ENCODE assay signal across 1 cellular context in the genomic region with DNA sequence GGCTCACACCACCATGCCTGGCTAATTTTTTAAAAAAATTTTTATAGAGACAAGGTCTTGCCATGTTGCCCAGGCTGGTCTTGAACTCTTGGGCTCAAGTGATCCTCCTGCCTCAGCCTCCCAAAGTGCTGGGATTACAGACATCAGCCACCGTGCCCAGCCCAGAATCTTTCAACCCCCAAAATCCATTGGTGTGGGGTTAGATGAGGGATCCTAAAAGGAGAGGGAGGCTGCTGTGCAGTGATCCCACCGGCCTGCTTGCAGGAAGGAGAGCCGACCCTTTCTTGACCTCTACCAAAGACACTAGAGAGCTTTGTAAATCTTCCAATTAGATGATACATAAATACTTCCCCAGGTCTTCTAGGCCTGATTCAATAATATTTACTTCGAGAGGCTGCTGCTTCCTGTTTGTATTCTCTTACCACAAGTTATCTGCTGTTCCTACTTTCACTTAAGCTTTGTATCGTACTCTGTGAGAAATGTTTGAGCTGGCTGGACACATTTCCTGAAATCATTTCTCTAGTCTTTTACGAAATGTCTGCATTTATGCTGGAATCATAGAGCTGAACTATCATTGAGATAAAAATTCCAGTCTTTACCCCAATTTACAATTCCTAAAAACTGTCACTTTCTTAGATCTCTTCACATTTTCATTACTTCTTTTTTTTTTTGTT.
TF ChIP-seq lines count a peak whose summit lies in the region.

No MANE protein-coding gene starts in this region.

TF ChIP-seq in HepG2, 621 proteins besides CTCF, POLR2A, EP300 and RAD21 (continued from another document):
- TF ChIP-seq PRDM10 (CRISPR knock-in tag; IDR thresholded peaks at IDR 0.05; ENCODE audit: low read depth), result no peak
- peak in 1 of 2 experiments; percentile 56; a peak in 1 of 4 replicates for TF ChIP-seq KLF16 (CRISPR knock-in tag; IDR thresholded peaks at IDR 0.05)
- peak; percentile 39; the same call in 1 of the 2 replicates for TF ChIP-seq NR2F6 (IDR thresholded peaks at IDR 0.05)
- TF ChIP-seq NR2F6 (CRISPR knock-in tag; IDR thresholded peaks at IDR 0.05), result peak; percentile 72
- no peak for TF ChIP-seq FOSL1 (CRISPR knock-in tag; IDR thresholded peaks at IDR 0.05; ENCODE audit: borderline replicate concordance)
- TF ChIP-seq RERE (CRISPR knock-in tag; IDR thresholded peaks at IDR 0.05; ENCODE audit: low read depth), result no peak
- no peak for TF ChIP-seq NCOR1 (IDR thresholded peaks at IDR 0.05; ENCODE audit: borderline replicate concordance, low read length)
- TF ChIP-seq, protein P1, sequence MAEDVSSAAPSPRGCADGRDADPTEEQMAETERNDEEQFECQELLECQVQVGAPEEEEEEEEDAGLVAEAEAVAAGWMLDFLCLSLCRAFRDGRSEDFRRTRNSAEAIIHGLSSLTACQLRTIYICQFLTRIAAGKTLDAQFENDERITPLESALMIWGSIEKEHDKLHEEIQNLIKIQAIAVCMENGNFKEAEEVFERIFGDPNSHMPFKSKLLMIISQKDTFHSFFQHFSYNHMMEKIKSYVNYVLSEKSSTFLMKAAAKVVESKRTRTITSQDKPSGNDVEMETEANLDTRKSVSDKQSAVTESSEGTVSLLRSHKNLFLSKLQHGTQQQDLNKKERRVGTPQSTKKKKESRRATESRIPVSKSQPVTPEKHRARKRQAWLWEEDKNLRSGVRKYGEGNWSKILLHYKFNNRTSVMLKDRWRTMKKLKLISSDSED (CRISPR knock-in tag; IDR thresholded peaks at IDR 0.05), result no peak
- TF ChIP-seq ZBTB25 (CRISPR knock-in tag; IDR thresholded peaks at IDR 0.05), result no peak
- TF ChIP-seq ELF1 (CRISPR knock-in tag; IDR thresholded peaks at IDR 0.05), result 0 out of 2 replicates have a peak, but pooled peaks have one; percentile 36
- TF ChIP-seq ZNF264 (CRISPR knock-in tag; IDR thresholded peaks at IDR 0.05), result no peak
- TF ChIP-seq CREM (IDR thresholded peaks at IDR 0.05), result peak; percentile 26; the same call in 1 of the 2 replicates
- TF ChIP-seq CREM (CRISPR knock-in tag; IDR thresholded peaks at IDR 0.05), result no peak
- TF ChIP-seq SMC3 (IDR thresholded peaks at IDR 0.05; ENCODE audit: low read length), result no peak
- 0 out of 2 replicates have a peak, but pooled peaks have one; percentile 21 for TF ChIP-seq IRF2 (CRISPR knock-in tag; IDR thresholded peaks at IDR 0.05)
- no peak for TF ChIP-seq ZNF713 (CRISPR knock-in tag; IDR thresholded peaks at IDR 0.05)
- TF ChIP-seq ZNF256 (CRISPR knock-in tag; conservative IDR thresholded peaks at IDR 0.05), result no peak
- peak; percentile 85 for TF ChIP-seq ELF3 (CRISPR knock-in tag; IDR thresholded peaks at IDR 0.05)
- no peak for TF ChIP-seq SRSF4 (IDR thresholded peaks at IDR 0.05; ENCODE audit: low read depth, low read length, poor library complexity, severe bottlenecking)
- TF ChIP-seq MBD4 (IDR thresholded peaks at IDR 0.05; ENCODE audit: borderline replicate concordance, low read length), result no peak
- no peak for TF ChIP-seq ZNF703 (CRISPR knock-in tag; IDR thresholded peaks at IDR 0.05; ENCODE audit: borderline replicate concordance)
- TF ChIP-seq, protein P2, sequence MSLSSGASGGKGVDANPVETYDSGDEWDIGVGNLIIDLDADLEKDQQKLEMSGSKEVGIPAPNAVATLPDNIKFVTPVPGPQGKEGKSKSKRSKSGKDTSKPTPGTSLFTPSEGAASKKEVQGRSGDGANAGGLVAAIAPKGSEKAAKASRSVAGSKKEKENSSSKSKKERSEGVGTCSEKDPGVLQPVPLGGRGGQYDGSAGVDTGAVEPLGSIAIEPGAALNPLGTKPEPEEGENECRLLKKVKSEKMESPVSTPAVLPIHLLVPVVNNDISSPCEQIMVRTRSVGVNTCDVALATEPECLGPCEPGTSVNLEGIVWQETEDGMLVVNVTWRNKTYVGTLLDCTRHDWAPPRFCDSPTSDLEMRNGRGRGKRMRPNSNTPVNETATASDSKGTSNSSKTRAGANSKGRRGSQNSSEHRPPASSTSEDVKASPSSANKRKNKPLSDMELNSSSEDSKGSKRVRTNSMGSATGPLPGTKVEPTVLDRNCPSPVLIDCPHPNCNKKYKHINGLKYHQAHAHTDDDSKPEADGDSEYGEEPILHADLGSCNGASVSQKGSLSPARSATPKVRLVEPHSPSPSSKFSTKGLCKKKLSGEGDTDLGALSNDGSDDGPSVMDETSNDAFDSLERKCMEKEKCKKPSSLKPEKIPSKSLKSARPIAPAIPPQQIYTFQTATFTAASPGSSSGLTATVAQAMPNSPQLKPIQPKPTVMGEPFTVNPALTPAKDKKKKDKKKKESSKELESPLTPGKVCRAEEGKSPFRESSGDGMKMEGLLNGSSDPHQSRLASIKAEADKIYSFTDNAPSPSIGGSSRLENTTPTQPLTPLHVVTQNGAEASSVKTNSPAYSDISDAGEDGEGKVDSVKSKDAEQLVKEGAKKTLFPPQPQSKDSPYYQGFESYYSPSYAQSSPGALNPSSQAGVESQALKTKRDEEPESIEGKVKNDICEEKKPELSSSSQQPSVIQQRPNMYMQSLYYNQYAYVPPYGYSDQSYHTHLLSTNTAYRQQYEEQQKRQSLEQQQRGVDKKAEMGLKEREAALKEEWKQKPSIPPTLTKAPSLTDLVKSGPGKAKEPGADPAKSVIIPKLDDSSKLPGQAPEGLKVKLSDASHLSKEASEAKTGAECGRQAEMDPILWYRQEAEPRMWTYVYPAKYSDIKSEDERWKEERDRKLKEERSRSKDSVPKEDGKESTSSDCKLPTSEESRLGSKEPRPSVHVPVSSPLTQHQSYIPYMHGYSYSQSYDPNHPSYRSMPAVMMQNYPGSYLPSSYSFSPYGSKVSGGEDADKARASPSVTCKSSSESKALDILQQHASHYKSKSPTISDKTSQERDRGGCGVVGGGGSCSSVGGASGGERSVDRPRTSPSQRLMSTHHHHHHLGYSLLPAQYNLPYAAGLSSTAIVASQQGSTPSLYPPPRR (CRISPR knock-in tag; IDR thresholded peaks at IDR 0.05; ENCODE audit: borderline replicate concordance), result 0 out of 2 replicates have a peak, but pooled peaks have one; percentile 42
- TF ChIP-seq, protein P3, sequence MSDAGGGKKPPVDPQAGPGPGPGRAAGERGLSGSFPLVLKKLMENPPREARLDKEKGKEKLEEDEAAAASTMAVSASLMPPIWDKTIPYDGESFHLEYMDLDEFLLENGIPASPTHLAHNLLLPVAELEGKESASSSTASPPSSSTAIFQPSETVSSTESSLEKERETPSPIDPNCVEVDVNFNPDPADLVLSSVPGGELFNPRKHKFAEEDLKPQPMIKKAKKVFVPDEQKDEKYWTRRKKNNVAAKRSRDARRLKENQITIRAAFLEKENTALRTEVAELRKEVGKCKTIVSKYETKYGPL (CRISPR knock-in tag; IDR thresholded peaks at IDR 0.05), result no peak
- no peak for TF ChIP-seq GTF3A (CRISPR knock-in tag; conservative IDR thresholded peaks at IDR 0.05)
- 0 out of 2 replicates have a peak, but pooled peaks have one; percentile 28 for TF ChIP-seq ZNF263 (CRISPR knock-in tag; IDR thresholded peaks at IDR 0.05)
